In genomic region chr19:52542541-52542940, GRCh38 we compare ENCODE assay signal across 1 cellular context.
TF ChIP-seq lines count a peak whose summit lies in the region.

No MANE protein-coding gene starts in this region.

TF ChIP-seq in GM12878, 131 proteins besides CTCF, POLR2A, EP300 and RAD21:
- TF ChIP-seq, protein P1, sequence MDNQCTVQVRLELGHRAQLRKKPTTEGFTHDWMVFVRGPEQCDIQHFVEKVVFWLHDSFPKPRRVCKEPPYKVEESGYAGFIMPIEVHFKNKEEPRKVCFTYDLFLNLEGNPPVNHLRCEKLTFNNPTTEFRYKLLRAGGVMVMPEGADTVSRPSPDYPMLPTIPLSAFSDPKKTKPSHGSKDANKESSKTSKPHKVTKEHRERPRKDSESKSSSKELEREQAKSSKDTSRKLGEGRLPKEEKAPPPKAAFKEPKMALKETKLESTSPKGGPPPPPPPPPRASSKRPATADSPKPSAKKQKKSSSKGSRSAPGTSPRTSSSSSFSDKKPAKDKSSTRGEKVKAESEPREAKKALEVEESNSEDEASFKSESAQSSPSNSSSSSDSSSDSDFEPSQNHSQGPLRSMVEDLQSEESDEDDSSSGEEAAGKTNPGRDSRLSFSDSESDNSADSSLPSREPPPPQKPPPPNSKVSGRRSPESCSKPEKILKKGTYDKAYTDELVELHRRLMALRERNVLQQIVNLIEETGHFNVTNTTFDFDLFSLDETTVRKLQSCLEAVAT (IDR thresholded peaks at IDR 0.05), result 0 out of 2 replicates have a peak, but pooled peaks have one; percentile 8
TF ChIP-seq in GM12878: peak in this region for 1; not testable (repeated sequence) for 130.
